In the genomic region with DNA sequence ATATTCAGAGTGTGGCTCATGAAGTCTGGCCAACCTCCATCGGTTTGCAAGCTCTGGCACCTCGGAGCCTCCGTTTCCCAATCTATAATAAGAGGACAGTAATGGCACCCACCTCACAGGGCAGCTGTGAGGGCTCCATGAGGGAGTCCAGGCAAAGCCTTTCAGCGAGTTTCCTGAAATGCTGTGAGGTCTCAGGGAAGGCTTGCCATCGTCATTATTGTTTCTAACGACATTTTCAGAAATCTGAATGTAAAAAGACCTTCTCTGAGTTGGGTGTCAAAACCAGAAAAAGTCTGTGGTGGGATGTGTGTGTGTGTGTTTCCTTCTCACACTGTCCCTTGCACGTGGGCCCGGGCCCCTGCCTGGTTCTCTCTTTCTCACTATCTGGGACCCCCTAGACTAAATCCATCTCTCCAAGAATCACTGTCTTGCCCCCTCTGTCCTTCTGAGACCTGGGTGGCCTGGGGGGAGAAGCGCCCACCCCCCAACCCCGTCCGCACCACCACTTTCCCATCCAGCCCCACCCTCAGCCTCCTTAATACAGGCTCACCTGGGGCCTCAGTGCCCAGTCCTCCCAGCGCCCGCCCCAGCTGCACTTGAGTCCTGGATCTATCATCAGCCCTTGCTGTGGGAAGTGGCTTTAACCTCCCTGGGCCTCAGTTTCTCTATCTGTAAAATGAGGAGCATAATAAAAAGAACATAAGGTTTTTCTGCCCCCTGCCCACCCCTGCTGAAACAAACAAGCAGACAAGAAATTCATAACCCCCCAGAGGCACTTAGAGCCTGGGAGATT, we compare ENCODE assay signal across 20 cellular contexts.
"Had no signal": no experiment of that assay in that cellular context is flagged by ENCODE, and none has a peak within 500 bp of the region (broad histone marks: within the 10 kb centered on the region; RNA-seq: fewer than 3 reads in every experiment).

No MANE protein-coding gene starts in this region.

- H3K9me3 Mint-ChIP-seq: stimulated activated naive CD8-positive, alpha-beta T cell treated with anti-CD3 and anti-CD28 coated beads, Interleukin-15, amount 100 ng/mL, for 72 hours had no signal

- H3K27ac Mint-ChIP-seq: activated CD8-positive, alpha-beta memory T cell treated with anti-CD3 and anti-CD28 coated beads, Interleukin-2, amount 10 ng/mL, durations not matched to agents 7 days and 5 days had no signal

- FAIRE-seq: pancreas, small intestine had no signal

- H3K27ac ChIP-seq: brain microvascular endothelial cell, colonic mucosa, lower lobe of right lung, pancreas, right lobe of liver, suprapubic skin, VCaP had no signal

- ATAC-seq: activated CD8-positive, alpha-beta memory T cell treated with anti-CD3 and anti-CD28 coated beads, Interleukin-2, amount 10 ng/mL, durations not matched to agents 7 days and 5 days; esophagus mucosa; left cardiac atrium; lower lobe of right lung; pancreas; right lobe of liver; stimulated activated naive CD8-positive, alpha-beta T cell treated with anti-CD3 and anti-CD28 coated beads, Interleukin-15, amount 100 ng/mL, for 72 hours had no signal

- H3K9me3 ChIP-seq: colonic mucosa, lower lobe of right lung, pancreas, right lobe of liver, suprapubic skin had no signal

- H3K4me3 Mint-ChIP-seq: activated CD8-positive, alpha-beta memory T cell treated with anti-CD3 and anti-CD28 coated beads, Interleukin-2, amount 10 ng/mL, durations not matched to agents 7 days and 5 days; stimulated activated naive CD8-positive, alpha-beta T cell treated with anti-CD3 and anti-CD28 coated beads, Interleukin-15, amount 100 ng/mL, for 72 hours had no signal

- H3K27me3 ChIP-seq: pancreas, right lobe of liver, suprapubic skin had no signal

- H3K36me3 ChIP-seq: brain microvascular endothelial cell, colonic mucosa, lower lobe of right lung, pancreas, right lobe of liver, suprapubic skin had no signal

- H3K4me3 ChIP-seq: colonic mucosa, lower lobe of right lung, pancreas, right lobe of liver, suprapubic skin had no signal

- DNase-seq: activated CD4-positive, alpha-beta T cell treated with anti-CD3 and anti-CD28 coated beads, Interleukin-2, amount 50 U/mL, for 48 hours; activated CD4-positive, CD25-positive, alpha-beta regulatory T cell treated with anti-CD3 and anti-CD28 coated beads, Interleukin-2, amount 50 U/mL, for 72 hours; activated CD8-positive, alpha-beta memory T cell treated with anti-CD3 and anti-CD28 coated beads, Interleukin-2, amount 10 ng/mL, durations not matched to agents 7 days and 5 days; anterior cingulate cortex; brain microvascular endothelial cell; central memory CD4-positive, alpha-beta T cell; colonic mucosa; left cardiac atrium; lower lobe of right lung; pancreas; right lobe of liver; small intestine; stimulated activated CD4-positive, alpha-beta T cell treated with anti-CD3 and anti-CD28 coated beads, Interleukin-15, amount 100 ng/mL, for 24 hours; stimulated activated CD4-positive, alpha-beta T cell treated with anti-CD3 and anti-CD28 coated beads, Interleukin-2, amount 100 ng/mL, for 48 hours; stimulated activated naive CD8-positive, alpha-beta T cell treated with anti-CD3 and anti-CD28 coated beads, Interleukin-15, amount 100 ng/mL, for 72 hours; T-helper 2 cell; trophoblast cell had no signal
